In genomic region chr16:19086322-19087199, GRCh38 we compare ENCODE assay signal across 8 cellular contexts. TPM values are rescaled to one million over a fixed set of nuclear protein-coding genes. Genes with fewer than 3 reads are reported as not detected.
DNase-seq lines count a peak whose midpoint lies in the region; ATAC-seq lines count a peak whose summit lies in the region.

No MANE protein-coding gene starts in this region.

- ATAC-seq in GM18873 (IDR thresholded peaks at IDR 0.05; ENCODE audit: low FRiP score, unreplicated experiment) (peak; percentile 59), HG03457 (IDR thresholded peaks at IDR 0.05; ENCODE audit: unreplicated experiment) (peak; percentile 61)

- H3K4me3 Mint-ChIP-seq in activated CD4-positive, alpha-beta memory T cell treated with anti-CD3 and anti-CD28 coated beads, Interleukin-2, amount 10 ng/mL, durations not matched to agents 7 days and 5 days: peak overlapping the region; percentile 27

- no peak overlapping the region for H3K27ac Mint-ChIP-seq in activated CD4-positive, alpha-beta memory T cell treated with anti-CD3 and anti-CD28 coated beads, Interleukin-2, amount 10 ng/mL, durations not matched to agents 7 days and 5 days

- peaks cover 7% of the 10 kb centered on the region for H3K4me1 Mint-ChIP-seq in activated CD4-positive, alpha-beta memory T cell treated with anti-CD3 and anti-CD28 coated beads, Interleukin-2, amount 10 ng/mL, durations not matched to agents 7 days and 5 days

- H3K36me3 Mint-ChIP-seq in activated CD4-positive, alpha-beta memory T cell treated with anti-CD3 and anti-CD28 coated beads, Interleukin-2, amount 10 ng/mL, durations not matched to agents 7 days and 5 days (ENCODE audit: low read depth): peaks cover 7% of the 10 kb centered on the region

- POLR2A ChIA-PET in activated CD4-positive, alpha-beta memory T cell treated with anti-CD3 and anti-CD28 coated beads, Interleukin-2, amount 10 ng/mL, durations not matched to agents 7 days and 5 days (lab: Charles Lee): interaction anchor here (0.6 kb wide), 1 partner anchor 26 kb away, joined by 3 read pairs; no protein-coding TSS in a partner anchor

- peaks cover 9% of the 10 kb centered on the region for H3K27me3 Mint-ChIP-seq in activated CD4-positive, alpha-beta memory T cell treated with anti-CD3 and anti-CD28 coated beads, Interleukin-2, amount 10 ng/mL, durations not matched to agents 7 days and 5 days

- H3K9me3 Mint-ChIP-seq in activated CD4-positive, alpha-beta memory T cell treated with anti-CD3 and anti-CD28 coated beads, Interleukin-2, amount 10 ng/mL, durations not matched to agents 7 days and 5 days: peaks cover 7% of the 10 kb centered on the region

- peak; percentile 86 for DNase-seq in AG08395 (ENCODE audit: low spot score)
- DNase-seq in NCI-H526 treated with DMSO at 0.1 percent for 48 hours (lab: John Stamatoyannopoulos, UW): peak; percentile 78
- peak; percentile 81 for DNase-seq in activated CD4-positive, alpha-beta memory T cell treated with anti-CD3 and anti-CD28 coated beads, Interleukin-2, amount 10 ng/mL, durations not matched to agents 7 days and 5 days
- peak; percentile 66 for DNase-seq in effector CD4-positive, alpha-beta T cell
- peak; percentile 91 to 94 for DNase-seq in lung microvascular endothelial cell (ENCODE audit: low read depth in 2 of 2)
- DNase-seq in stimulated activated CD4-positive, alpha-beta T cell treated with anti-CD3 and anti-CD28 coated beads, TNF-alpha, amount 100 ng/mL, for 24 hours (ENCODE audit: low read depth in 3 of 3): peak; percentile 52 to 76 (median 71)

- CTCF ChIA-PET in activated CD4-positive, alpha-beta memory T cell treated with anti-CD3 and anti-CD28 coated beads, Interleukin-2, amount 10 ng/mL, durations not matched to agents 7 days and 5 days (lab: Charles Lee): interaction anchor here (0.6 to 4.4 kb wide), 32 partner anchors 8 to 469 kb away, joined by 3 to 89 read pairs (median 4); partner anchors contain the start of genes CLEC19A, COQ7, ITPRIPL2 and VPS35L

RNA-seq across cellular contexts. Expression of gene COQ7, which starts 19.1 kb away (rescaled TPM):
- 10 to 100 TPM; 13.2 to 14.6 TPM for total RNA-seq in activated CD4-positive, alpha-beta memory T cell treated with anti-CD3 and anti-CD28 coated beads, Interleukin-2, amount 10 ng/mL, durations not matched to agents 7 days and 5 days
- total RNA-seq in lung microvascular endothelial cell: 14.8 and 19.4 TPM in 2 replicates

RNA-seq across cellular contexts. Expression of gene ITPRIPL2, which starts 27.2 kb away (rescaled TPM):
- 10 to 100 TPM; 11.1 to 11.2 TPM for total RNA-seq in activated CD4-positive, alpha-beta memory T cell treated with anti-CD3 and anti-CD28 coated beads, Interleukin-2, amount 10 ng/mL, durations not matched to agents 7 days and 5 days
- total RNA-seq in lung microvascular endothelial cell: 17.0 and 28.4 TPM in 2 replicates

Comparison
In these comparisons a context has a peak if more than half of its experiments do, and no peak if none do; other contexts are left out.
1. Peak in every context shown above with its lines: DNase-seq and ATAC-seq.